ENCODE assay signal across 22 cellular contexts in genomic region chr4:123955167-123955824, GRCh38.
"Had no signal": no experiment of that assay in that cellular context is flagged by ENCODE, and none has a peak within 500 bp of the region (broad histone marks: within the 10 kb centered on the region; RNA-seq: fewer than 3 reads in every experiment).

No MANE protein-coding gene starts in this region.

- ATAC-seq: activated CD8-positive, alpha-beta memory T cell treated with anti-CD3 and anti-CD28 coated beads, Interleukin-2, amount 10 ng/mL, durations not matched to agents 7 days and 5 days; activated CD8-positive, alpha-beta T cell treated with anti-CD3 and anti-CD28 coated beads for 36 hours; gastrocnemius medialis; natural killer cell treated with Interleukin-12 subunit alpha and Interleukin-12 subunit beta and Interleukin-15 and Interleukin-18, amount 100 ng/mL, for 72 hours; stimulated activated naive CD8-positive, alpha-beta T cell treated with anti-CD3 and anti-CD28 coated beads, Interleukin-15, Interleukin-2, amounts not matched to agents 100 U/mL and 50 U/mL, for 24 hours; T-cell had no signal

- DNase-seq: activated CD4-positive, alpha-beta T cell treated with anti-CD3 and anti-CD28 coated beads, Interleukin-2, amount 10 ng/mL, durations not matched to agents 7 days and 5 days; activated CD4-positive, CD25-positive, alpha-beta regulatory T cell treated with anti-CD3 and anti-CD28 coated beads, Interleukin-2, amount 50 U/mL, for 72 hours; activated CD8-positive, alpha-beta memory T cell treated with anti-CD3 and anti-CD28 coated beads, Interleukin-2, amount 10 ng/mL, durations not matched to agents 7 days and 5 days; activated CD8-positive, alpha-beta T cell treated with anti-CD3 and anti-CD28 coated beads for 36 hours; activated effector memory CD4-positive, alpha-beta T cell treated with anti-CD3 and anti-CD28 coated beads, Interleukin-2, amount 50 U/mL, for 16 hours; activated naive CD4-positive, alpha-beta T cell treated with anti-CD3 and anti-CD28 coated beads, Interleukin-2, amount 10 ng/mL, durations not matched to agents 7 days and 5 days; activated T-cell treated with anti-CD3 and anti-CD28 coated beads for 4 hours; amygdala; cerebellar nuclear complex; gastrocnemius medialis; hypothalamus; mammary epithelial cell; nucleus accumbens; posterior cingulate gyrus; stimulated activated CD4-positive, alpha-beta T cell treated with anti-CD3 and anti-CD28 coated beads, Interleukin-4, amount 100 ng/mL, for 24 hours; stimulated activated naive CD8-positive, alpha-beta T cell treated with anti-CD3 and anti-CD28 coated beads, Interleukin-15, Interleukin-2, amounts not matched to agents 100 U/mL and 50 U/mL, for 24 hours; T-cell; uterus; WERI-Rb-1 had no signal

- H3K27me3 ChIP-seq: esophagus muscularis mucosa, gastrocnemius medialis, uterus had no signal

- H3K36me3 ChIP-seq: esophagus muscularis mucosa, gastrocnemius medialis, uterus, WERI-Rb-1 had no signal

- H3K4me1 ChIP-seq: esophagus muscularis mucosa, gastrocnemius medialis, uterus had no signal

- H3K4me3 ChIP-seq: coronary artery, esophagus muscularis mucosa, gastrocnemius medialis, uterus had no signal

- H3K9me3 ChIP-seq: esophagus muscularis mucosa, gastrocnemius medialis, uterus had no signal

- H3K27ac ChIP-seq: coronary artery, esophagus muscularis mucosa, gastrocnemius medialis, uterus, WERI-Rb-1 had no signal
